Comparison of ENCODE assay signal across 9 cellular contexts in genomic region chr16:50683689-50684374, GRCh38. TPM values are rescaled to one million over a fixed set of nuclear protein-coding genes. Genes with fewer than 3 reads are reported as not detected.
DNase-seq lines count a peak whose midpoint lies in the region; ATAC-seq and TF ChIP-seq lines count a peak whose summit lies in the region.
"Had no signal": no experiment of that assay in that cellular context is flagged by ENCODE, and none has a peak within 500 bp of the region (broad histone marks: within the 10 kb centered on the region; RNA-seq: fewer than 3 reads in every experiment).

No MANE protein-coding gene starts in this region.

- H2AFZ ChIP-seq in neural progenitor cell (replicated peaks): no peak overlapping the region

- peak; percentile 71 for ATAC-seq in GM21360 (IDR thresholded peaks at IDR 0.05; ENCODE audit: unreplicated experiment)
- peak; percentile 45 for ATAC-seq in HG03469 (IDR thresholded peaks at IDR 0.05; ENCODE audit: unreplicated experiment)

- no peaks in the 10 kb centered on the region for H3K79me2 ChIP-seq in neural progenitor cell (ENCODE audit: low read depth)

- no peak for TF ChIP-seq POLR2A in spleen (IDR thresholded peaks at IDR 0.05)

- H3K36me3 ChIP-seq in spleen (peaks cover 0 to 9% (median 0%) of the 10 kb centered on the region in 6 donors), neural progenitor cell (no peaks in the 10 kb centered on the region)

- no peaks in the 10 kb centered on the region for H3K4me1 Mint-ChIP-seq in neural progenitor cell
- H3K4me1 Mint-ChIP-seq: nephron had no signal

- H3K27me3 Mint-ChIP-seq in neural progenitor cell (ENCODE audit: insufficient read depth, low read depth): peaks cover 2% of the 10 kb centered on the region

- H3F3A ChIP-seq in neural progenitor cell (ENCODE audit: low read depth): no peaks in the 10 kb centered on the region

- H3K9me3 ChIP-seq in spleen (no peaks in the 10 kb centered on the region), neural progenitor cell (ENCODE audit: low read depth) (no peaks in the 10 kb centered on the region)

- H3K27me3 ChIP-seq in spleen (replicated peaks in 1 of 7): no peaks in the 10 kb centered on the region
- H3K27me3 ChIP-seq in neural progenitor cell: no peaks in the 10 kb centered on the region

- H3K4me2 ChIP-seq in neural progenitor cell: no peak overlapping the region

- no peak overlapping the region for H3K27ac Mint-ChIP-seq in neural progenitor cell
- H3K27ac Mint-ChIP-seq: nephron had no signal

- H3K4me3 Mint-ChIP-seq in neural progenitor cell: no peak overlapping the region
- H3K4me3 Mint-ChIP-seq: nephron had no signal

- DNase-seq in GM12865 (ENCODE audit: low read depth) (peak; percentile 92), spleen (peak; percentile 87), neural progenitor cell (ENCODE audit: low spot score) (no peak), hippocampal formation (lab: John Stamatoyannopoulos, UW) (no peak), NCI-H2107 (lab: John Stamatoyannopoulos, UW) (no peak)
- DNase-seq in activated T-cell treated with anti-CD3 and anti-CD28 coated beads, Interleukin-2, amount 50 U/mL, for 1 hour: peak; percentile 45

- no peaks in the 10 kb centered on the region for H3K9me3 Mint-ChIP-seq in neural progenitor cell
- H3K9me3 Mint-ChIP-seq: nephron had no signal

- H3K36me3 Mint-ChIP-seq in neural progenitor cell: no peaks in the 10 kb centered on the region

- H4K20me1 ChIP-seq in neural progenitor cell (ENCODE audit: low read depth): no peaks in the 10 kb centered on the region

- H3K27ac ChIP-seq in spleen (peak overlapping the region; percentile 63 to 94 (median 80)), neural progenitor cell (no peak overlapping the region)

- H3K9ac ChIP-seq in neural progenitor cell: no peak overlapping the region

- 28 to 51% (median 33%) methylated on average over 14 of the region's 14 CpGs for WGBS in spleen, 5 donors

- TF ChIP-seq CTCF in GM12865 (IDR thresholded peaks at IDR 0.05; ENCODE audit: insufficient read depth, low read depth, low read length, missing control alignments) (no peak), spleen (IDR thresholded peaks at IDR 0.05 in 8 of 11, conservative IDR thresholded peaks at IDR 0.05 in 3 of 11) (no peak), neural progenitor cell (IDR thresholded peaks at IDR 0.05) (no peak)

- H3K4me3 ChIP-seq in GM12865 (ENCODE audit: low read depth, low read length) (no peak overlapping the region; the same call in 1 of the 2 replicates), spleen (peak overlapping the region in 1 of 8 donors; percentile 39), neural progenitor cell (no peak overlapping the region)

- intact Hi-C loops in spleen (cut with DNase I; ENCODE audit: low total_unique reads): no loop called here

- peaks cover 45 to 97% (median 82%) of the 10 kb centered on the region in 6 donors for H3K4me1 ChIP-seq in spleen
- no peaks in the 10 kb centered on the region for H3K4me1 ChIP-seq in neural progenitor cell

RNA-seq across cellular contexts. Expression of gene SNX20, which starts 2.7 kb away (rescaled TPM):
- total RNA-seq in spleen (10 to 100 TPM; 27.2 to 50.5 (median 34.7) TPM), neural progenitor cell (ENCODE audit: low replicate concordance) (not detected in 2 replicates)
- polyA plus RNA-seq in spleen: 10 to 100 TPM; 17.6 to 24.6 (median 23.7) TPM

RNA-seq across cellular contexts. Expression of gene NOD2, which starts 9.6 kb away (rescaled TPM):
- total RNA-seq in spleen (10 to 100 TPM in 3 of 7 donors, 1 to 10 TPM in 4; 5.6 to 23.2 (median 9.9) TPM), neural progenitor cell (ENCODE audit: low replicate concordance) (0.22 TPM in 1 of 2 replicates, not detected in the other)
- 1 to 10 TPM in 2 of 3 donors, under 1 TPM in 1; 0.41 to 2.8 (median 2.3) TPM for polyA plus RNA-seq in spleen

RNA-seq across cellular contexts. Expression of gene CYLD, which starts 58.1 kb away (rescaled TPM):
- total RNA-seq in spleen: 100 to 1,000 TPM in 6 of 7 donors, 10 to 100 TPM in 1; 90.3 to 133 (median 108) TPM
- polyA plus RNA-seq in spleen: 10 to 100 TPM; 19.9 to 31.0 (median 30.7) TPM
- 12.5 and 22.0 TPM in 2 replicates for total RNA-seq in neural progenitor cell (ENCODE audit: low replicate concordance)

Comparison
In these comparisons a context has a peak if more than half of its experiments do, and no peak if none do; other contexts are left out.
1. DNase-seq: peak in GM12865 (single experiment), activated T-cell treated with anti-CD3 and anti-CD28 coated beads, Interleukin-2, amount 50 U/mL, for 1 hour (single experiment) and spleen (single experiment); none in neural progenitor cell (single experiment), hippocampal formation (0 of 2) and NCI-H2107 (single experiment).
2. RNA of gene SNX20, which starts 2.7 kb away (total RNA-seq): 27.2 to 50.5 TPM in spleen; not detected in neural progenitor cell; every median in the first group is over 10 times any median in the second.